10 cellular contexts compared by ENCODE assay signal in genomic region chr6:138722425-138723371, GRCh38. TPM values are rescaled to one million over a fixed set of nuclear protein-coding genes. Genes with fewer than 3 reads are reported as not detected.
DNase-seq lines count a peak whose midpoint lies in the region; ATAC-seq and TF ChIP-seq lines count a peak whose summit lies in the region.
"Had no signal": no experiment of that assay in that cellular context is flagged by ENCODE, and none has a peak within 500 bp of the region (broad histone marks: within the 10 kb centered on the region; RNA-seq: fewer than 3 reads in every experiment).

No MANE protein-coding gene starts in this region.

- no peak for TF ChIP-seq POLR2A in Peyer's patch (IDR thresholded peaks at IDR 0.05)

- CTCF ChIA-PET in A673 (lab: Charles Lee): interaction anchor here (0.6 kb wide), 1 partner anchor 41 kb away, joined by 3 read pairs; no protein-coding TSS in a partner anchor

- H3F3A ChIP-seq in GM23248 (ENCODE audit: insufficient read depth): 0 out of 2 replicates have a peak, but pooled peaks cover 8% of the 10 kb centered on the region

- no peak overlapping the region for H3K9ac ChIP-seq in GM23248
- no peak overlapping the region for H3K9ac ChIP-seq in SK-N-MC (ENCODE audit: insufficient read length)

- in situ Hi-C loops in GM23248 (cut with MboI): no loop called here

- H2AFZ ChIP-seq in GM23248: no peak overlapping the region

- H3K9me3 ChIP-seq in A673 (ENCODE audit: low read depth, low read length, poor library complexity, severe bottlenecking): no peaks in the 10 kb centered on the region
- no peaks in the 10 kb centered on the region for H3K9me3 ChIP-seq in GM23248 (ENCODE audit: low read depth)
- no peaks in the 10 kb centered on the region for H3K9me3 ChIP-seq in SK-N-MC (ENCODE audit: low read depth, low read length)
- no peaks in the 10 kb centered on the region for H3K9me3 ChIP-seq in Peyer's patch

- no peak overlapping the region for H3K4me3 ChIP-seq in A673 (ENCODE audit: low read depth, low read length, poor library complexity, severe bottlenecking)
- no peak overlapping the region for H3K4me3 ChIP-seq in GM23248
- no peak overlapping the region for H3K4me3 ChIP-seq in SK-N-MC
- H3K4me3 ChIP-seq in Peyer's patch: no peak overlapping the region
- H3K4me3 ChIP-seq: coronary artery had no signal

- no peaks in the 10 kb centered on the region for H3K79me2 ChIP-seq in GM23248 (ENCODE audit: insufficient read depth)

- WGBS in GM23248 (ENCODE audit: low coverage in 1 of 2, low lambda C conversion rate in 2 of 2, missing lambda C conversion rate in 2 of 2), 2 experiments: 77 to 84% methylated on average over 4 of the region's 4 CpGs

- H3K4me2 ChIP-seq in GM23248 (ENCODE audit: unreplicated experiment): no peak overlapping the region

- no peaks in the 10 kb centered on the region for H4K20me1 ChIP-seq in GM23248 (ENCODE audit: insufficient read depth)

- H3K27me3 ChIP-seq in A673 (replicated peaks; ENCODE audit: insufficient read depth, low read depth, low read length, poor library complexity) (no peaks in the 10 kb centered on the region), GM23248 (replicated peaks; ENCODE audit: insufficient read depth) (no peaks in the 10 kb centered on the region), Peyer's patch (no peaks in the 10 kb centered on the region)

- no peak overlapping the region for H3K27ac ChIP-seq in A673 (ENCODE audit: low read depth, low read length, poor library complexity, severe bottlenecking)
- H3K27ac ChIP-seq in GM23248: no peak overlapping the region
- peak overlapping the region; percentile 61; the same call in 1 of the 2 replicates for H3K27ac ChIP-seq in SK-N-MC
- H3K27ac ChIP-seq in Peyer's patch: peak overlapping the region in 1 of 4 donors; percentile 22
- H3K27ac ChIP-seq: coronary artery had no signal

- no peaks in the 10 kb centered on the region for H3K9me2 ChIP-seq in GM23248 (ENCODE audit: insufficient read depth)

- DNase-seq in A673 (ENCODE audit: low spot score) (peak; percentile 62), GM23248 (peak; percentile 46), SK-N-MC (ENCODE audit: low read depth, low spot score) (peak; percentile 12), globus pallidus (ENCODE audit: low spot score) (peak; percentile 26), Peyer's patch (no peak)
- DNase-seq in activated T-cell treated with anti-CD3 and anti-CD28 coated beads, Interleukin-2, amount 50 U/mL, for 1 hour: no peak
- DNase-seq: activated CD8-positive, alpha-beta memory T cell treated with anti-CD3 and anti-CD28 coated beads, Interleukin-2, amount 10 ng/mL, durations not matched to agents 7 days and 5 days had no signal

- H3K4me1 ChIP-seq in A673 (ENCODE audit: insufficient read depth, low read length, poor library complexity, severe bottlenecking) (peaks cover 8% of the 10 kb centered on the region), GM23248 (ENCODE audit: insufficient read depth) (no peaks in the 10 kb centered on the region), Peyer's patch (peaks cover 0 to 3% (median 0%) of the 10 kb centered on the region in 4 donors)

- no TSS peak for BruUV-seq in A673 (replicated peaks; lab: Mats Ljungman, UMichigan)

- POLR2A ChIA-PET in A673 (lab: Charles Lee; ENCODE audit: low non-redundant PET): no interaction called here

- intact Hi-C loops in A673 (cut with micrococcal nuclease; ENCODE audit: unreplicated experiment): no loop called here

- H3K36me3 ChIP-seq in A673 (ENCODE audit: insufficient read depth, low read length, poor library complexity, severe bottlenecking): no peaks in the 10 kb centered on the region
- H3K36me3 ChIP-seq in GM23248 (ENCODE audit: low read depth): no peaks in the 10 kb centered on the region
- no peaks in the 10 kb centered on the region for H3K36me3 ChIP-seq in SK-N-MC (ENCODE audit: insufficient read depth, low read length)
- no peaks in the 10 kb centered on the region for H3K36me3 ChIP-seq in Peyer's patch

- TF ChIP-seq CTCF in A673 (conservative IDR thresholded peaks at IDR 0.05; ENCODE audit: low read depth, low read length): no peak
- no peak for TF ChIP-seq CTCF in Peyer's patch (IDR thresholded peaks at IDR 0.05)

- no peak for ATAC-seq in HG03039 (IDR thresholded peaks at IDR 0.05; ENCODE audit: unreplicated experiment)
- ATAC-seq in HG03196 (IDR thresholded peaks at IDR 0.05; ENCODE audit: unreplicated experiment): no peak
- ATAC-seq: activated CD8-positive, alpha-beta memory T cell treated with anti-CD3 and anti-CD28 coated beads, Interleukin-2, amount 10 ng/mL, durations not matched to agents 7 days and 5 days had no signal

RNA-seq across cellular contexts. Expression of gene CCDC28A, which starts 50.9 kb away (rescaled TPM):
- total RNA-seq in A673 (2021): 9.8 and 12.3 TPM in 2 replicates
- total RNA-seq in GM23248 (2014; rRNA removed; shearing (Covaris generic)): 10.4 and 18.2 TPM in 2 replicates
- 14.6 and 15.9 TPM in 2 replicates for polyA plus RNA-seq in GM23248 (2016; fragmentation: Nextera tagmentation; extraction: Ambion mirVana)
- 10 to 100 TPM; 20.5 to 33.3 (median 24.3) TPM for total RNA-seq in Peyer's patch

Comparison
In these comparisons a context has a peak if more than half of its experiments do, and no peak if none do; other contexts are left out.
1. DNase-seq: peak in A673 (single experiment), GM23248 (single experiment), SK-N-MC (single experiment) and globus pallidus (single experiment); none in Peyer's patch (0 of 3) and activated T-cell treated with anti-CD3 and anti-CD28 coated beads, Interleukin-2, amount 50 U/mL, for 1 hour (single experiment).